In the genomic region with DNA sequence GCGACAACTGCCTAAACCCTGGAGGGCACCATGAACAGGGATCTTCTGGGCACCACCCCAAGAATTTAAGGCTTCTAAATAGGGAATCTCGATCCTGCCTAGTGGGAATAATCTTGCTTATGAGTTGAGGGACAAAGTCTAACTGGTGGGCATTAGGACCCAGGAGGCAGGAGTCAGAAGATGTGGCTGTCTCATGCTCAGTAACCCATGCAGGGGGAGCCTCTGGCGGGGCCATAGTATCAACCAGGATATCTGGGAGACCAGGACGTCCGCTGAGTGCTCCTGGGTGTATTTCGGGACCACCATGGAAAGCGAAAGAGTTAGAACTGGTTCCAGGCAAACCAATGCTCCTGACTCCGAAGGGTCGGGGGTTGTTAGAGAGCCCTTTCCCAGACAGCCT, we compare ENCODE assay signal across 18 cellular contexts.
"Had no signal": no experiment of that assay in that cellular context is flagged by ENCODE, and none has a peak within 500 bp of the region (broad histone marks: within the 10 kb centered on the region; RNA-seq: fewer than 3 reads in every experiment).

No MANE protein-coding gene starts in this region.

- H3K27me3 ChIP-seq: esophagus muscularis mucosa, gastroesophageal sphincter, neutrophil, transverse colon had no signal

- H3K4me1 ChIP-seq: esophagus muscularis mucosa, gastroesophageal sphincter, psoas muscle, transverse colon had no signal

- FAIRE-seq: colon had no signal

- ATAC-seq: effector memory CD8-positive, alpha-beta T cell; gastroesophageal sphincter; left ventricle myocardium superior; naive thymus-derived CD4-positive, alpha-beta T cell; psoas muscle; sciatic nerve; stimulated activated naive CD8-positive, alpha-beta T cell treated with anti-CD3 and anti-CD28 coated beads, Interleukin-15, amount 100 ng/mL, for 72 hours had no signal

- H3K27ac ChIP-seq: epithelial cell of prostate, esophagus muscularis mucosa, gastroesophageal sphincter, neutrophil, psoas muscle, skin epidermis, thoracic aorta, transverse colon had no signal

- H3K36me3 ChIP-seq: esophagus muscularis mucosa, gastroesophageal sphincter, neutrophil, thoracic aorta, transverse colon had no signal

- DNase-seq: effector memory CD8-positive, alpha-beta T cell; left ventricle myocardium superior; naive thymus-derived CD4-positive, alpha-beta T cell; nephron progenitor cell; stimulated activated CD4-positive, alpha-beta T cell treated with anti-CD3 and anti-CD28 coated beads, Interleukin-4, amount 100 ng/mL, for 4 hours; stimulated activated naive B cell treated with anti-CD40 and anti-IgM and Interleukin-4, amounts not matched to agents 10 μg/mL and 1 μg/mL and 100 μg/mL, for 72 hours had no signal

- H3K9me3 ChIP-seq: esophagus muscularis mucosa, gastroesophageal sphincter, neutrophil, psoas muscle, thoracic aorta, transverse colon had no signal

- H3K4me3 ChIP-seq: esophagus muscularis mucosa, gastroesophageal sphincter, lung, psoas muscle, skin epidermis, thoracic aorta, transverse colon had no signal
